Comparison of ENCODE assay signal across 8 cellular contexts in the genomic region with DNA sequence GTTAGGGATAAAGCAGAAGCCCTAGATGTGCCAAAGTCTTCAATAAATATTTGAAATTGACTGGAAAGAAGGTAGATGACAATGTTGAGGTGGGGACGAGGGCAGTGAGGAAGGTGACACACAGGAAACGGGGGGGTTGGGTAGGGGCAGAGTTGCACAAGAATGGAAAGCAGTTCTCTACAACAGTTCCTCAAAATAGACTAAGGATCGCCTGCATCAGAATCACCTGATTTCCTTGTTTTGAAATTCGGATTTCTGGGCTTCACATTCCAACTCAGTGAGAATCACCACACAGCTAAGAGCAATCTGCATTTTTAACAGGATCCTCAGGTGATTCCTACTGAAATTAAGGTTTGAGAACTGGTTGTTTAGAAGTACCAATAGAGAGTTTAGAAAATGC.
DNase-seq lines count a peak whose midpoint lies in the region; ATAC-seq and TF ChIP-seq lines count a peak whose summit lies in the region.

No MANE protein-coding gene starts in this region.

- WGBS in gastroesophageal sphincter (ENCODE audit: low coverage in 1 of 2), 2 donors = 41 to 44% methylated on average over 3 to 4 of the region's 4 CpGs
- WGBS in spleen, 5 donors = 5 to 14% (median 12%) methylated on average over 4 of the region's 4 CpGs

- peak overlapping the region in 1 of 2 donors; percentile 45 for H3K27ac Mint-ChIP-seq in T-cell

- peak overlapping the region in 1 of 3 donors; percentile 32 for H3K4me3 Mint-ChIP-seq in T-cell

- H3K27ac ChIP-seq in gastroesophageal sphincter (no peak overlapping the region), spleen (peak overlapping the region in 6 of 8 donors; percentile 12 to 78 (median 52))

- DNase-seq in ACHN (peak; percentile 15), T-cell (peak in 23 of 34 experiments; percentile 8 to 56 (median 28)), spleen (no peak), posterior cingulate gyrus (no peak), NCI-H1436 (lab: John Stamatoyannopoulos, UW) (no peak)

- POLR2A ChIA-PET in T-cell (lab: Charles Lee) = no interaction called here

- TF ChIP-seq EP300 in gastroesophageal sphincter (IDR thresholded peaks at IDR 0.05) = no peak

- intact Hi-C loops in spleen (cut with DNase I; ENCODE audit: low total_unique reads) (no loop called here), posterior cingulate gyrus (cut with DNase I) (no loop called here)

- H3K36me3 Mint-ChIP-seq in T-cell = peaks cover 21% of the 10 kb centered on the region

- CTCF ChIA-PET in T-cell (lab: Charles Lee) = interaction anchor here (0.5 to 1.0 kb wide), 3 partner anchors 233 to 1472 kb away, joined by 3 to 5 read pairs (median 4); no protein-coding TSS in a partner anchor

- H3K9me3 ChIP-seq in gastroesophageal sphincter (peaks cover 0 to 22% (median 0%) of the 10 kb centered on the region in 3 donors), spleen (peaks cover 12 to 35% (median 29%) of the 10 kb centered on the region in 8 donors)

- H3K4me1 Mint-ChIP-seq in T-cell = peaks cover 17 to 22% (median 20%) of the 10 kb centered on the region in 3 donors

- H3K36me3 ChIP-seq in gastroesophageal sphincter = no peaks in the 10 kb centered on the region
- H3K36me3 ChIP-seq in spleen = peaks cover 0 to 10% (median 0%) of the 10 kb centered on the region in 6 donors

- TF ChIP-seq POLR2A in gastroesophageal sphincter (IDR thresholded peaks at IDR 0.05) = no peak
- TF ChIP-seq POLR2A in spleen (IDR thresholded peaks at IDR 0.05) = no peak

- H3K27me3 ChIP-seq in gastroesophageal sphincter (no peaks in the 10 kb centered on the region), spleen (replicated peaks in 1 of 7) (no peaks in the 10 kb centered on the region)

- H3K27me3 Mint-ChIP-seq in T-cell = no peaks in the 10 kb centered on the region

- no peak overlapping the region for H3K4me3 ChIP-seq in gastroesophageal sphincter
- peak overlapping the region in 1 of 8 donors; percentile 46 for H3K4me3 ChIP-seq in spleen

- peak; percentile 66 for ATAC-seq in HG02610 (IDR thresholded peaks at IDR 0.05; ENCODE audit: unreplicated experiment)
- peak in 2 of 4 experiments; percentile 65 to 79 for ATAC-seq in T-cell (replicated peaks in 1 of 4)
- peak; percentile 57 for ATAC-seq in gastroesophageal sphincter
- ATAC-seq in GM19397 (IDR thresholded peaks at IDR 0.05; ENCODE audit: unreplicated experiment) = no peak

- TF ChIP-seq CTCF in gastroesophageal sphincter (IDR thresholded peaks at IDR 0.05) = no peak
- no peak for TF ChIP-seq CTCF in spleen (IDR thresholded peaks at IDR 0.05 in 8 of 11, conservative IDR thresholded peaks at IDR 0.05 in 3 of 11)

- peaks cover 0 to 8% (median 3%) of the 10 kb centered on the region in 3 donors for H3K4me1 ChIP-seq in gastroesophageal sphincter
- peaks cover 5 to 31% (median 19%) of the 10 kb centered on the region in 6 donors for H3K4me1 ChIP-seq in spleen

- H3K9me3 Mint-ChIP-seq in T-cell = peaks cover 10 to 17% (median 12%) of the 10 kb centered on the region in 3 donors

- in situ Hi-C loops in ACHN (cut with HindIII; ENCODE audit: low pct_ligation_motif_present, low pct_unique_long_range_greater_than_20kb, low sequenced_read_pairs) = no loop called here

Comparison
In these comparisons a context has a peak if more than half of its experiments do, and no peak if none do; other contexts are left out.
1. DNase-seq: peak in ACHN (single experiment) and T-cell (23 of 34); none in spleen (single experiment), posterior cingulate gyrus (0 of 10) and NCI-H1436 (single experiment).
2. H3K27ac ChIP-seq: peak in spleen (6 of 8); none in gastroesophageal sphincter (0 of 4).